Comparison of ENCODE assay signal across 8 cellular contexts in the genomic region with DNA sequence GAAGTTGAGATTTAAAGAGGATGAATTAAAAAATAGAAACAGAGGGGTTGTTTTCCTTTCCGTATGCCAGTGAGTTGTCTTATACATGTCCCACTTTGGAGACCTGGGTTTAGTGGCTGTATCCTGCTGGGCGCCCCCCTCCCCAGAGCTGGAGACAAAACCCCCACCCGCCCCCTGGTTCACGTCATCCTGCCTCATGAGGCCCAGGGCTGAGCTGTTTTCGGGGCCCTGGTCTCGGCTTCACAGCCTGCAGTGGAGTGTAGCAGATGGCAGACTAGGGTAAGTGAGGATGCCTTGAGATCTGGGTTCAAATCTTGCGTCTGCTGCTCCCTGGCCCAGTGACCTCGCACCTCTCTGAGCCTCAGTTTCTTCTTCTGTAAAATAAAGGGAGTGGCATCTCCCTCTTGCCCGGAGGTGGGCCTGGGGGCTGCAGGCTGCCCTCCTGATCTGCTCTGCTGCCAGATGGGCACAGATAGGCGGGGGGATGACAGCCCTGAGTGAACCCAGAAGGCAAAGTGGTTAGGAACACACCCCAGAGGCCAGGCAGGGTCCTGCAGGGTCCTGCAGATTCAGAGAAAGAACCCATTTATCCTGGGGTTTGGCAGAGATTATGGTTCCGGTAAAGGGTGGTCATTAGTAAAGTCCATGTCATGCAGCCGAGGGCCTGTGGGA. TPM values are rescaled to one million over a fixed set of nuclear protein-coding genes. Genes with fewer than 3 reads are reported as not detected.
DNase-seq lines count a peak whose midpoint lies in the region; ATAC-seq and TF ChIP-seq lines count a peak whose summit lies in the region.

No MANE protein-coding gene starts in this region.

- H2AFZ ChIP-seq in OCI-LY7 (ENCODE audit: low read length) (no peak overlapping the region), osteoblast (ENCODE audit: low read length) (no peak overlapping the region)

- peak; percentile 53 for TF ChIP-seq CTCF in OCI-LY7 (conservative IDR thresholded peaks at IDR 0.05; ENCODE audit: low read length)
- TF ChIP-seq CTCF in osteoblast (IDR thresholded peaks at IDR 0.05; ENCODE audit: extremely low read depth, low read depth, low read length), result no peak
- no peak for TF ChIP-seq CTCF in WERI-Rb-1 (IDR thresholded peaks at IDR 0.05; ENCODE audit: low read depth, low read length)

- peaks cover 28 to 43% (median 30%) of the 10 kb centered on the region in 3 donors for H3K4me1 Mint-ChIP-seq in CD8-positive, alpha-beta memory T cell
- H3K4me1 Mint-ChIP-seq in dendritic cell treated with granulocyte-macrophage colony-stimulating factor and Interleukin-4, amounts not matched to agents 40 ng/mL and 50 ng/mL, for 4 days (ENCODE audit: low read depth), result peaks cover 65% of the 10 kb centered on the region

- H3K27me3 ChIP-seq in CD8-positive, alpha-beta memory T cell (ENCODE audit: insufficient read depth, low read length, poor library complexity, severe bottlenecking), result no peaks in the 10 kb centered on the region
- H3K27me3 ChIP-seq in osteoblast (ENCODE audit: insufficient read depth, low read length) (no peaks in the 10 kb centered on the region), WERI-Rb-1 (ENCODE audit: insufficient read depth, low read depth, severe bottlenecking) (no peaks in the 10 kb centered on the region)

- H3K79me2 ChIP-seq in OCI-LY7 (ENCODE audit: insufficient read depth, low read depth, low read length) (no peaks in the 10 kb centered on the region), osteoblast (ENCODE audit: insufficient read depth, low read length) (no peaks in the 10 kb centered on the region)

- H3K27ac Mint-ChIP-seq in CD8-positive, alpha-beta memory T cell, result peak overlapping the region in 7 of 8 donors; percentile 32 to 87 (median 66)
- peak overlapping the region; percentile 96 for H3K27ac Mint-ChIP-seq in dendritic cell treated with granulocyte-macrophage colony-stimulating factor and Interleukin-4, amounts not matched to agents 40 ng/mL and 50 ng/mL, for 4 days

- H3K9me3 ChIP-seq in CD8-positive, alpha-beta memory T cell (ENCODE audit: low read length), result no peaks in the 10 kb centered on the region
- H3K9me3 ChIP-seq in OCI-LY7 (ENCODE audit: low read length), result no peaks in the 10 kb centered on the region
- H3K9me3 ChIP-seq in osteoblast (ENCODE audit: low read depth, low read length), result no peaks in the 10 kb centered on the region
- no peaks in the 10 kb centered on the region for H3K9me3 ChIP-seq in WERI-Rb-1 (ENCODE audit: severe bottlenecking)

- H4K20me1 ChIP-seq in OCI-LY7 (ENCODE audit: insufficient read depth, low read length) (no peaks in the 10 kb centered on the region), osteoblast (ENCODE audit: insufficient read depth, low read length) (no peaks in the 10 kb centered on the region)

- no TSS peak for BruUV-seq in OCI-LY7 (replicated peaks; lab: Mats Ljungman, UMichigan)

- H3K4me2 ChIP-seq in OCI-LY7 (ENCODE audit: low read length), result peak overlapping the region; percentile 44
- H3K4me2 ChIP-seq in osteoblast (ENCODE audit: insufficient read depth, low read length), result peak overlapping the region; percentile 80

- H3K27me3 Mint-ChIP-seq in CD8-positive, alpha-beta memory T cell, result peaks cover 0 to 1% of the 10 kb centered on the region in 2 donors
- peaks cover 22% of the 10 kb centered on the region for H3K27me3 Mint-ChIP-seq in dendritic cell treated with granulocyte-macrophage colony-stimulating factor and Interleukin-4, amounts not matched to agents 40 ng/mL and 50 ng/mL, for 4 days

- no peaks in the 10 kb centered on the region for H3K36me3 ChIP-seq in CD8-positive, alpha-beta memory T cell (ENCODE audit: insufficient read depth, low read length)
- H3K36me3 ChIP-seq in OCI-LY7 (ENCODE audit: insufficient read depth, low read length) (no peaks in the 10 kb centered on the region), osteoblast (ENCODE audit: insufficient read depth, low read length) (no peaks in the 10 kb centered on the region), WERI-Rb-1 (no peaks in the 10 kb centered on the region)

- no peak for ATAC-seq in HG03520 (IDR thresholded peaks at IDR 0.05; ENCODE audit: unreplicated experiment)

- peak overlapping the region; percentile 19 for H3K4me3 ChIP-seq in CD8-positive, alpha-beta memory T cell (ENCODE audit: low read length)
- H3K4me3 ChIP-seq in OCI-LY7 (ENCODE audit: low read depth, low read length, poor library complexity, severe bottlenecking) (peak overlapping the region; percentile 39), osteoblast (ENCODE audit: insufficient read depth, low read length) (peak overlapping the region; percentile 69), WERI-Rb-1 (ENCODE audit: low read depth, low read length) (no peak overlapping the region)

- DNase-seq in CD8-positive, alpha-beta memory T cell, result no peak
- DNase-seq in OCI-LY7 (ENCODE audit: low spot score) (no peak), osteoblast (ENCODE audit: insufficient read length, low spot score, missing footprints) (peak; percentile 77), SK-N-DZ (ENCODE audit: low spot score) (no peak), HEK293T (ENCODE audit: extremely low spot score) (no peak), WERI-Rb-1 (no peak)

- intact Hi-C loops in OCI-LY7 (cut with micrococcal nuclease; ENCODE audit: unreplicated experiment), result no loop called here
- intact Hi-C loops in dendritic cell treated with granulocyte-macrophage colony-stimulating factor and Interleukin-4, amounts not matched to agents 40 ng/mL and 50 ng/mL, for 4 days (cut with micrococcal nuclease), result no loop called here

- POLR2A ChIA-PET in CD8-positive, alpha-beta memory T cell (lab: Charles Lee), result interaction anchor here (0.8 to 1.2 kb wide), 3 partner anchors 29 to 357 kb away, joined by 3 to 4 read pairs (median 4); a partner anchor contains a TSS
- POLR2A ChIA-PET in OCI-LY7 (lab: Charles Lee) (interaction anchor here (0.6 kb wide), 1 partner anchor 1589 kb away, joined by 3 read pairs; no protein-coding TSS in a partner anchor), HEK293T (lab: Yijun Ruan, JAX) (interaction anchor here (0.6 to 1.2 kb wide), 6 partner anchors 15 to 60 kb away, joined by 3 to 4 read pairs (median 4); no protein-coding TSS in a partner anchor)

- no peaks in the 10 kb centered on the region for H3K36me3 Mint-ChIP-seq in CD8-positive, alpha-beta memory T cell
- no peaks in the 10 kb centered on the region for H3K36me3 Mint-ChIP-seq in dendritic cell treated with granulocyte-macrophage colony-stimulating factor and Interleukin-4, amounts not matched to agents 40 ng/mL and 50 ng/mL, for 4 days (ENCODE audit: low read depth)

- no peaks in the 10 kb centered on the region for H3K9me2 ChIP-seq in OCI-LY7 (ENCODE audit: insufficient read depth, low read length)

- peak overlapping the region; percentile 25 for H3K27ac ChIP-seq in CD8-positive, alpha-beta memory T cell (ENCODE audit: low read depth, low read length)
- H3K27ac ChIP-seq in OCI-LY7 (ENCODE audit: low read depth, low read length, poor library complexity, severe bottlenecking) (no peak overlapping the region), osteoblast (ENCODE audit: low read depth, low read length) (peak overlapping the region; percentile 96), WERI-Rb-1 (no peak overlapping the region)

- peaks cover 36% of the 10 kb centered on the region for H3K4me1 ChIP-seq in CD8-positive, alpha-beta memory T cell (ENCODE audit: insufficient read depth, low read length)
- H3K4me1 ChIP-seq in OCI-LY7 (ENCODE audit: insufficient read depth, low read length, poor library complexity, severe bottlenecking) (peaks cover 6% of the 10 kb centered on the region), osteoblast (ENCODE audit: insufficient read depth, low read length) (peaks cover 29% of the 10 kb centered on the region)

- peak overlapping the region; percentile 51 to 78 (median 67) for H3K4me3 Mint-ChIP-seq in CD8-positive, alpha-beta memory T cell
- peak overlapping the region; percentile 48 for H3K4me3 Mint-ChIP-seq in dendritic cell treated with granulocyte-macrophage colony-stimulating factor and Interleukin-4, amounts not matched to agents 40 ng/mL and 50 ng/mL, for 4 days

- CTCF ChIA-PET in CD8-positive, alpha-beta memory T cell (lab: Charles Lee), result interaction anchor here (1.0 to 2.8 kb wide), 5 partner anchors 9 to 49 kb away, joined by 3 to 9 read pairs (median 4); no protein-coding TSS in a partner anchor
- CTCF ChIA-PET in OCI-LY7 (lab: Charles Lee; ENCODE audit: unreplicated experiment) (interaction anchor here (0.6 kb wide), 1 partner anchor 1138 kb away, joined by 8 read pairs; no protein-coding TSS in a partner anchor), HEK293T (lab: Yijun Ruan, JAX) (no interaction called here)

- H3K9me3 Mint-ChIP-seq in CD8-positive, alpha-beta memory T cell, result no peaks in the 10 kb centered on the region
- no peaks in the 10 kb centered on the region for H3K9me3 Mint-ChIP-seq in dendritic cell treated with granulocyte-macrophage colony-stimulating factor and Interleukin-4, amounts not matched to agents 40 ng/mL and 50 ng/mL, for 4 days

TF ChIP-seq in HEK293T, 16 proteins besides CTCF, POLR2A, EP300 and RAD21:
- TF ChIP-seq ZNF384 (IDR thresholded peaks at IDR 0.05) (no peak), SP1 (IDR thresholded peaks at IDR 0.05) (no peak)

RNA-seq across cellular contexts. Expression of a gene that starts 45.1 kb away (rescaled TPM):
- 10 to 100 TPM; 26.9 to 27.4 TPM for total RNA-seq in CD8-positive, alpha-beta memory T cell
- 38.9 TPM for polyA plus RNA-seq in CD8-positive, alpha-beta memory T cell
- total RNA-seq in OCI-LY7 (2014; rRNA removed; shearing (Covaris generic)), result not detected in 2 replicates
- total RNA-seq in OCI-LY7 (2022), result not detected in 2 replicates
- total RNA-seq in osteoblast, result 78.1 and 95.2 TPM in 2 replicates
- 0.40 and 0.52 TPM in 2 replicates for polyA plus RNA-seq in SK-N-DZ (2014; cell fraction: cytosol; rRNA removed)
- polyA plus RNA-seq in SK-N-DZ (2014; cell fraction: nucleus; rRNA removed), result 0.81 and 2.2 TPM in 2 replicates

Comparison
In these comparisons a context has a peak if more than half of its experiments do, and no peak if none do; other contexts are left out.
1. H3K27ac ChIP-seq: peak in CD8-positive, alpha-beta memory T cell (single experiment) and osteoblast (single experiment); none in OCI-LY7 (single experiment) and WERI-Rb-1 (single experiment).
2. RNA of a gene that starts 45.1 kb away (total RNA-seq): 78.1 to 95.2 TPM in osteoblast and 26.9 to 27.4 TPM in CD8-positive, alpha-beta memory T cell; not detected in OCI-LY7; every median in the first group is over 10 times any median in the second.